8 cellular contexts compared by ENCODE assay signal in genomic region chr2:86442642-86443005, GRCh38.
DNase-seq lines count a peak whose midpoint lies in the region; ATAC-seq and TF ChIP-seq lines count a peak whose summit lies in the region.

No MANE protein-coding gene starts in this region.

- DNase-seq in GM10266 (ENCODE audit: extremely low spot score) (peak; percentile 88), NB4 (ENCODE audit: low read depth) (peak; percentile 90), T1000 (lab: John Stamatoyannopoulos, UW) (peak; percentile 61), astrocyte of the spinal cord (ENCODE audit: low read depth, low spot score) (peak; percentile 95), hippocampal formation (lab: John Stamatoyannopoulos, UW) (peak; percentile 62 to 87), retinal pigment epithelial cell (ENCODE audit: low read depth) (peak; percentile 81), OCI-M2 (lab: John Stamatoyannopoulos, UW; ENCODE audit: unreplicated experiment) (no peak)

- TF ChIP-seq POLR2A in NB4 (IDR thresholded peaks at IDR 0.05; ENCODE audit: extremely low read depth, insufficient read length) = no peak

- in situ Hi-C loops in astrocyte of the spinal cord (cut with HindIII; ENCODE audit: low sequenced_read_pairs) = no loop called here

- TF ChIP-seq CTCF in GM10266 (IDR thresholded peaks at IDR 0.05; ENCODE audit: control insufficient read depth, insufficient read depth, low read depth, missing control alignments) (no peak), NB4 (IDR thresholded peaks at IDR 0.05; ENCODE audit: low read depth, low read length) (no peak), astrocyte of the spinal cord (IDR thresholded peaks at IDR 0.05; ENCODE audit: low read depth, low read length) (no peak), retinal pigment epithelial cell (conservative IDR thresholded peaks at IDR 0.05; ENCODE audit: low read depth, low read length) (no peak)

- H3K4me3 ChIP-seq in NB4 (ENCODE audit: low read depth, low read length) (peak overlapping the region; percentile 75), astrocyte of the spinal cord (ENCODE audit: low read depth, low read length) (peak overlapping the region; percentile 70), retinal pigment epithelial cell (ENCODE audit: low read length) (peak overlapping the region; percentile 83)

- ATAC-seq in HG02571 (IDR thresholded peaks at IDR 0.05; ENCODE audit: unreplicated experiment) = peak; percentile 54
